15 cellular contexts compared by ENCODE assay signal in genomic region chr3:5227812-5228211, GRCh38. TPM values are rescaled to one million over a fixed set of nuclear protein-coding genes. Genes with fewer than 3 reads are reported as not detected.
DNase-seq lines count a peak whose midpoint lies in the region; ATAC-seq and TF ChIP-seq lines count a peak whose summit lies in the region.
"Had no signal": no experiment of that assay in that cellular context is flagged by ENCODE, and none has a peak within 500 bp of the region (broad histone marks: within the 10 kb centered on the region; RNA-seq: fewer than 3 reads in every experiment).

No MANE protein-coding gene starts in this region.

- intact Hi-C loops in spleen (cut with DNase I; ENCODE audit: low total_unique reads): no loop called here

- H3K27me3 ChIP-seq in osteoblast (ENCODE audit: insufficient read depth, low read length) (peaks cover 19% of the 10 kb centered on the region), spleen (replicated peaks in 1 of 7) (no peaks in the 10 kb centered on the region)

- TF ChIP-seq POLR2A in spleen (IDR thresholded peaks at IDR 0.05): no peak

- H3K79me2 ChIP-seq in osteoblast (ENCODE audit: insufficient read depth, low read length): no peaks in the 10 kb centered on the region

- H4K20me1 ChIP-seq in osteoblast (ENCODE audit: insufficient read depth, low read length): no peaks in the 10 kb centered on the region

- no peak overlapping the region for H3K4me3 ChIP-seq in osteoblast (ENCODE audit: insufficient read depth, low read length)
- H3K4me3 ChIP-seq in spleen: no peak overlapping the region

- H3K27ac ChIP-seq in osteoblast (ENCODE audit: low read depth, low read length) (no peak overlapping the region), spleen (no peak overlapping the region)
- H3K27ac ChIP-seq: KMS-11, RWPE1 had no signal

- WGBS in spleen, 5 donors: 73 to 89% (median 77%) methylated on average over 6 of the region's 6 CpGs

- H2AFZ ChIP-seq in osteoblast (ENCODE audit: low read length): no peak overlapping the region

- TF ChIP-seq CTCF in osteoblast (IDR thresholded peaks at IDR 0.05; ENCODE audit: extremely low read depth, low read depth, low read length) (no peak), spleen (IDR thresholded peaks at IDR 0.05 in 8 of 11, conservative IDR thresholded peaks at IDR 0.05 in 3 of 11) (no peak)

- no peaks in the 10 kb centered on the region for H3K36me3 ChIP-seq in osteoblast (ENCODE audit: insufficient read depth, low read length)
- H3K36me3 ChIP-seq in spleen: peaks cover 0 to 4% (median 0%) of the 10 kb centered on the region in 6 donors

- H3K4me2 ChIP-seq in osteoblast (ENCODE audit: insufficient read depth, low read length): no peak overlapping the region
- H3K4me2 ChIP-seq: KMS-11 had no signal

- peak; percentile 19 for DNase-seq in AG08395 (ENCODE audit: low spot score)
- DNase-seq in HuH-7 (ENCODE audit: low spot score): peak; percentile 26
- peak; percentile 77 for DNase-seq in amniotic epithelial cell (ENCODE audit: low read depth)
- DNase-seq in iris pigment epithelial cell (ENCODE audit: low read depth): peak; percentile 16
- DNase-seq in osteoblast (ENCODE audit: insufficient read length, low spot score, missing footprints): no peak
- no peak for DNase-seq in spleen
- DNase-seq in NK-92 treated with Interleukin-12 subunit alpha and Interleukin-12 subunit beta, amount 100 ng/mL, for 24 hours (lab: John Stamatoyannopoulos, UW): no peak
- DNase-seq: COR-L47, H9, NCI-H1105, NCI-H1694 treated with DMSO at 0.1 percent for 48 hours, NCI-H446 had no signal

- H3K9me3 ChIP-seq in osteoblast (ENCODE audit: low read depth, low read length) (no peaks in the 10 kb centered on the region), spleen (no peaks in the 10 kb centered on the region)

- no peaks in the 10 kb centered on the region for H3K4me1 ChIP-seq in osteoblast (ENCODE audit: insufficient read depth, low read length)
- H3K4me1 ChIP-seq in spleen: peaks cover 0 to 12% (median 3%) of the 10 kb centered on the region in 6 donors

- no peak for ATAC-seq in HG02885 (IDR thresholded peaks at IDR 0.05; ENCODE audit: poor library complexity, unreplicated experiment)

RNA-seq across cellular contexts. Expression of gene EDEM1, which starts 40.3 kb away (rescaled TPM):
- total RNA-seq in osteoblast (38.7 and 46.3 TPM in 2 replicates), spleen (100 to 1,000 TPM in 1 of 7 donors, 10 to 100 TPM in 6; 69.0 to 174 (median 76.4) TPM)
- 10 to 100 TPM in 2 of 3 donors, 1 to 10 TPM in 1; 8.4 to 12.2 (median 11.7) TPM for polyA plus RNA-seq in spleen

Comparison
In these comparisons a context has a peak if more than half of its experiments do, and no peak if none do; other contexts are left out.
1. DNase-seq: peak in AG08395 (single experiment), HuH-7 (single experiment), amniotic epithelial cell (single experiment) and iris pigment epithelial cell (single experiment); none in osteoblast (single experiment), spleen (single experiment) and NK-92 treated with Interleukin-12 subunit alpha and Interleukin-12 subunit beta, amount 100 ng/mL, for 24 hours (single experiment).